30 cellular contexts compared by ENCODE assay signal in genomic region chr4:48538358-48538757, GRCh38. TPM values are rescaled to one million over a fixed set of nuclear protein-coding genes. Genes with fewer than 3 reads are reported as not detected.
DNase-seq lines count a peak whose midpoint lies in the region; ATAC-seq lines count a peak whose summit lies in the region.
"Had no signal": no experiment of that assay in that cellular context is flagged by ENCODE, and none has a peak within 500 bp of the region (broad histone marks: within the 10 kb centered on the region; RNA-seq: fewer than 3 reads in every experiment).

No MANE protein-coding gene starts in this region.

- no peak overlapping the region for H3K27ac Mint-ChIP-seq in T-helper 2 cell treated with Interferon-gamma antibody and Interleukin-4, amounts not matched to agents 5 μg/mL and 100 μg/mL, for 36 hours
- H3K27ac Mint-ChIP-seq: activated CD4-positive, alpha-beta memory T cell treated with anti-CD3 and anti-CD28 coated beads for 36 hours; activated naive CD4-positive, alpha-beta T cell treated with anti-CD3 and anti-CD28 coated beads, Interleukin-2, amount 10 ng/mL, durations not matched to agents 7 days and 5 days had no signal

- peak; percentile 98 for ATAC-seq in left lobe of liver
- ATAC-seq: right cardiac atrium had no signal

- no peaks in the 10 kb centered on the region for H3K27me3 Mint-ChIP-seq in T-helper 2 cell treated with Interferon-gamma antibody and Interleukin-4, amounts not matched to agents 5 μg/mL and 100 μg/mL, for 36 hours (ENCODE audit: low read depth)
- H3K27me3 Mint-ChIP-seq: activated CD4-positive, alpha-beta memory T cell treated with anti-CD3 and anti-CD28 coated beads for 36 hours; activated naive CD4-positive, alpha-beta T cell treated with anti-CD3 and anti-CD28 coated beads, Interleukin-2, amount 10 ng/mL, durations not matched to agents 7 days and 5 days had no signal

- no peak overlapping the region for H3K4me3 Mint-ChIP-seq in T-helper 2 cell treated with Interferon-gamma antibody and Interleukin-4, amounts not matched to agents 5 μg/mL and 100 μg/mL, for 36 hours
- H3K4me3 Mint-ChIP-seq: activated CD4-positive, alpha-beta memory T cell treated with anti-CD3 and anti-CD28 coated beads for 36 hours; activated naive CD4-positive, alpha-beta T cell treated with anti-CD3 and anti-CD28 coated beads, Interleukin-2, amount 10 ng/mL, durations not matched to agents 7 days and 5 days; neural crest cell had no signal

- no peaks in the 10 kb centered on the region for H3K9me3 Mint-ChIP-seq in T-helper 2 cell treated with Interferon-gamma antibody and Interleukin-4, amounts not matched to agents 5 μg/mL and 100 μg/mL, for 36 hours
- H3K9me3 Mint-ChIP-seq: activated CD4-positive, alpha-beta memory T cell treated with anti-CD3 and anti-CD28 coated beads for 36 hours; activated naive CD4-positive, alpha-beta T cell treated with anti-CD3 and anti-CD28 coated beads, Interleukin-2, amount 10 ng/mL, durations not matched to agents 7 days and 5 days; neural crest cell had no signal

- DNase-seq in DMS 273 (lab: John Stamatoyannopoulos, UW; ENCODE audit: unreplicated experiment) (peak; percentile 41), NCI-H1417 (lab: John Stamatoyannopoulos, UW) (peak in 2 of 3 experiments; percentile 38 to 79), NCI-H774 (lab: John Stamatoyannopoulos, UW) (peak; percentile 52), left lobe of liver (ENCODE audit: low spot score) (peak; percentile 65), SW480 (ENCODE audit: low spot score) (no peak), COLO668 (lab: John Stamatoyannopoulos, UW; ENCODE audit: unreplicated experiment) (no peak), NCI-H524 treated with DMSO at 0.1 percent for 48 hours (lab: John Stamatoyannopoulos, UW) (no peak)
- no peak for DNase-seq in T-helper 2 cell treated with Interferon-gamma antibody and Interleukin-4, amounts not matched to agents 5 μg/mL and 100 μg/mL, for 36 hours (ENCODE audit: low spot score)
- DNase-seq: ACHN; activated CD4-positive, alpha-beta memory T cell treated with anti-CD3 and anti-CD28 coated beads for 36 hours; activated CD4-positive, CD25-positive, alpha-beta regulatory T cell treated with anti-CD3 and anti-CD28 coated beads, Interleukin-2, amount 50 U/mL, for 72 hours; activated CD8-positive, alpha-beta memory T cell treated with anti-CD3 and anti-CD28 coated beads, Interleukin-2, amount 50 U/mL, for 48 hours; activated naive CD4-positive, alpha-beta T cell treated with anti-CD3 and anti-CD28 coated beads, Interleukin-2, amount 10 ng/mL, durations not matched to agents 7 days and 5 days; amniotic stem cell; BE2C; Caco-2; DND-41; effector CD4-positive, alpha-beta T cell; glutamatergic neuron; NCI-H187 treated with DMSO at 0.1 percent for 48 hours; NCI-H345; NK-92 treated with Interleukin-12 subunit alpha and Interleukin-12 subunit beta, amount 100 ng/mL, for 24 hours; posterior cingulate gyrus; right cardiac atrium; SIG-M5; spleen; transverse colon had no signal

- H3K36me3 Mint-ChIP-seq in T-helper 2 cell treated with Interferon-gamma antibody and Interleukin-4, amounts not matched to agents 5 μg/mL and 100 μg/mL, for 36 hours (ENCODE audit: low read depth), result peaks cover 34% of the 10 kb centered on the region

- H3K4me1 Mint-ChIP-seq in T-helper 2 cell treated with Interferon-gamma antibody and Interleukin-4, amounts not matched to agents 5 μg/mL and 100 μg/mL, for 36 hours (ENCODE audit: low read depth), result no peaks in the 10 kb centered on the region
- H3K4me1 Mint-ChIP-seq: activated naive CD4-positive, alpha-beta T cell treated with anti-CD3 and anti-CD28 coated beads, Interleukin-2, amount 10 ng/mL, durations not matched to agents 7 days and 5 days; neural crest cell had no signal

RNA-seq across cellular contexts. Expression of gene ZAR1, which starts 48.3 kb away (rescaled TPM):
- not detected for total RNA-seq in left lobe of liver
- total RNA-seq: activated CD4-positive, alpha-beta memory T cell treated with anti-CD3 and anti-CD28 coated beads for 36 hours; Caco-2; lung; neural crest cell; right cardiac atrium; spleen; transverse colon had no signal

RNA-seq across cellular contexts. Expression of gene SLC10A4, which starts 55.2 kb away (rescaled TPM):
- 0.15 TPM for total RNA-seq in left lobe of liver
- total RNA-seq: activated CD4-positive, alpha-beta memory T cell treated with anti-CD3 and anti-CD28 coated beads for 36 hours; epithelial cell of proximal tubule had no signal

Comparison
In these comparisons a context has a peak if more than half of its experiments do, and no peak if none do; other contexts are left out.
1. DNase-seq: peak in DMS 273 (single experiment), NCI-H1417 (2 of 3), NCI-H774 (single experiment) and left lobe of liver (single experiment); none in SW480 (single experiment), COLO668 (single experiment), NCI-H524 treated with DMSO at 0.1 percent for 48 hours (single experiment) and T-helper 2 cell treated with Interferon-gamma antibody and Interleukin-4, amounts not matched to agents 5 μg/mL and 100 μg/mL, for 36 hours (single experiment).